In genomic region chr10:44962870-44963738, GRCh38 we compare ENCODE assay signal across 1 cellular context.
TF ChIP-seq lines count a peak whose summit lies in the region.

No MANE protein-coding gene starts in this region.

TF ChIP-seq in liver, 16 proteins besides CTCF, POLR2A, EP300 and RAD21:
- TF ChIP-seq SP1 (IDR thresholded peaks at IDR 0.05) (no peak), NR2F2 (IDR thresholded peaks at IDR 0.05) (no peak), HNF4A (conservative IDR thresholded peaks at IDR 0.05) (no peak), EGR1 (IDR thresholded peaks at IDR 0.05; ENCODE audit: low read depth in 2 of 2) (no peak), HNF4G (IDR thresholded peaks at IDR 0.05) (no peak), FOXA2 (IDR thresholded peaks at IDR 0.05) (no peak), FOXA1 (IDR thresholded peaks at IDR 0.05) (no peak), TAF1 (conservative IDR thresholded peaks at IDR 0.05) (no peak), ATF3 (IDR thresholded peaks at IDR 0.05) (no peak)
- TF ChIP-seq, protein P1, sequence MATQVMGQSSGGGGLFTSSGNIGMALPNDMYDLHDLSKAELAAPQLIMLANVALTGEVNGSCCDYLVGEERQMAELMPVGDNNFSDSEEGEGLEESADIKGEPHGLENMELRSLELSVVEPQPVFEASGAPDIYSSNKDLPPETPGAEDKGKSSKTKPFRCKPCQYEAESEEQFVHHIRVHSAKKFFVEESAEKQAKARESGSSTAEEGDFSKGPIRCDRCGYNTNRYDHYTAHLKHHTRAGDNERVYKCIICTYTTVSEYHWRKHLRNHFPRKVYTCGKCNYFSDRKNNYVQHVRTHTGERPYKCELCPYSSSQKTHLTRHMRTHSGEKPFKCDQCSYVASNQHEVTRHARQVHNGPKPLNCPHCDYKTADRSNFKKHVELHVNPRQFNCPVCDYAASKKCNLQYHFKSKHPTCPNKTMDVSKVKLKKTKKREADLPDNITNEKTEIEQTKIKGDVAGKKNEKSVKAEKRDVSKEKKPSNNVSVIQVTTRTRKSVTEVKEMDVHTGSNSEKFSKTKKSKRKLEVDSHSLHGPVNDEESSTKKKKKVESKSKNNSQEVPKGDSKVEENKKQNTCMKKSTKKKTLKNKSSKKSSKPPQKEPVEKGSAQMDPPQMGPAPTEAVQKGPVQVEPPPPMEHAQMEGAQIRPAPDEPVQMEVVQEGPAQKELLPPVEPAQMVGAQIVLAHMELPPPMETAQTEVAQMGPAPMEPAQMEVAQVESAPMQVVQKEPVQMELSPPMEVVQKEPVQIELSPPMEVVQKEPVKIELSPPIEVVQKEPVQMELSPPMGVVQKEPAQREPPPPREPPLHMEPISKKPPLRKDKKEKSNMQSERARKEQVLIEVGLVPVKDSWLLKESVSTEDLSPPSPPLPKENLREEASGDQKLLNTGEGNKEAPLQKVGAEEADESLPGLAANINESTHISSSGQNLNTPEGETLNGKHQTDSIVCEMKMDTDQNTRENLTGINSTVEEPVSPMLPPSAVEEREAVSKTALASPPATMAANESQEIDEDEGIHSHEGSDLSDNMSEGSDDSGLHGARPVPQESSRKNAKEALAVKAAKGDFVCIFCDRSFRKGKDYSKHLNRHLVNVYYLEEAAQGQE (IDR thresholded peaks at IDR 0.05): no peak
- TF ChIP-seq, protein P2, sequence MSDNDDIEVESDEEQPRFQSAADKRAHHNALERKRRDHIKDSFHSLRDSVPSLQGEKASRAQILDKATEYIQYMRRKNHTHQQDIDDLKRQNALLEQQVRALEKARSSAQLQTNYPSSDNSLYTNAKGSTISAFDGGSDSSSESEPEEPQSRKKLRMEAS (IDR thresholded peaks at IDR 0.05): no peak
